1 cellular context compared by ENCODE assay signal in the genomic region with DNA sequence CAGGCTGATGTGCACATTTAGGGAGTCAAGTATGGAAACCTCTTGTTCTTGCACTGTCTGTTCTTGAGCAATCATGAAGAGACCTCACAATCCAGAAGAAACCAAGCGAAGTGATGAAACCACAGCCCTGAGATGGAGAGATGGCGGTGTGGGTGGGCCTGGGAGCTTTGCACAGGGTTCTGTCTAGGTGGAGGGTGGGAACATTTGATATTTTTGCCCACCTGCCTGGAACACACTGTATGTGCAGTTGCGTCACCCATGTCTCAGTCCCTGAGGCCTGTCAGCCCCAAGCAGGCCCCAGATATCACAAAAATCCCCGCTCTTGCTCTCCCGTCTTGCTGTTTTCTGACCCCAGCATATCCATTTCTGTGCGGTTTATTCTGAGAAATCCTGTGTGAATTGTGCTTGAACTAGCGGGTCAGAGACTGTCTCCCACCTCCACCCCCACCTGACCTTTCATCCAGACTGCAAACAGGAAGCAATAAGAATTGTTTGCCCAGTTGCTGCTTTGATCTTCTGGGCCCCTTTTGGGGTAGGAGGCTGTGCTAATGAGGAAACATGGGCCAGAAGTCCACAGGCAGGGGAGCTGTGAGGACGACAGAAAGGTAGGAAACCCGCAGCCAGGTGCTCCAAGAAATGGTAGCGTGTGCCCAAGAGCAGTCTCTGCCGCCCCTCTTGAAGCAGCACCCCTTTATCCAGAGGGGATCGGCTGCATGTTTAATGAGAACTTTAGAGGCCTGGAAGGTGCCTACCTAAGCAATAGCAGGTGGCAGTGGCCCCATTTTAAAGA.
TF ChIP-seq lines count a peak whose summit lies in the region.

No MANE protein-coding gene starts in this region.

TF ChIP-seq in HepG2, 621 proteins besides CTCF, POLR2A, EP300 and RAD21 (continued from another document and continues in another):
- TF ChIP-seq, protein P1, sequence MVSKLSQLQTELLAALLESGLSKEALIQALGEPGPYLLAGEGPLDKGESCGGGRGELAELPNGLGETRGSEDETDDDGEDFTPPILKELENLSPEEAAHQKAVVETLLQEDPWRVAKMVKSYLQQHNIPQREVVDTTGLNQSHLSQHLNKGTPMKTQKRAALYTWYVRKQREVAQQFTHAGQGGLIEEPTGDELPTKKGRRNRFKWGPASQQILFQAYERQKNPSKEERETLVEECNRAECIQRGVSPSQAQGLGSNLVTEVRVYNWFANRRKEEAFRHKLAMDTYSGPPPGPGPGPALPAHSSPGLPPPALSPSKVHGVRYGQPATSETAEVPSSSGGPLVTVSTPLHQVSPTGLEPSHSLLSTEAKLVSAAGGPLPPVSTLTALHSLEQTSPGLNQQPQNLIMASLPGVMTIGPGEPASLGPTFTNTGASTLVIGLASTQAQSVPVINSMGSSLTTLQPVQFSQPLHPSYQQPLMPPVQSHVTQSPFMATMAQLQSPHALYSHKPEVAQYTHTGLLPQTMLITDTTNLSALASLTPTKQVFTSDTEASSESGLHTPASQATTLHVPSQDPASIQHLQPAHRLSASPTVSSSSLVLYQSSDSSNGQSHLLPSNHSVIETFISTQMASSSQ (IDR thresholded peaks at IDR 0.05; ENCODE audit: low read depth): peak; percentile 88
- TF ChIP-seq, protein P1 (CRISPR knock-in tag; IDR thresholded peaks at IDR 0.05; ENCODE audit: borderline replicate concordance): peak; percentile 95
- TF ChIP-seq ZNF546 (CRISPR knock-in tag; conservative IDR thresholded peaks at IDR 0.05) (no peak), ZNF3 (CRISPR knock-in tag; IDR thresholded peaks at IDR 0.05) (peak; percentile 81), ZNF468 (CRISPR knock-in tag; IDR thresholded peaks at IDR 0.05) (no peak), ZNF737 (CRISPR knock-in tag; IDR thresholded peaks at IDR 0.05; ENCODE audit: borderline replicate concordance) (0 out of 2 replicates have a peak, but pooled peaks have one; percentile 45), ZNF567 (CRISPR knock-in tag; IDR thresholded peaks at IDR 0.05; ENCODE audit: borderline replicate concordance) (peak; percentile 100), ESRRA (CRISPR knock-in tag; IDR thresholded peaks at IDR 0.05; ENCODE audit: low read depth) (peak; percentile 96), SIN3A (IDR thresholded peaks at IDR 0.05; ENCODE audit: borderline replicate concordance, low read depth, low read length) (no peak), NFKBIZ (CRISPR knock-in tag; IDR thresholded peaks at IDR 0.05) (peak; percentile 99), ZNF333 (CRISPR knock-in tag; IDR thresholded peaks at IDR 0.05; ENCODE audit: borderline replicate concordance) (peak; percentile 95; the same call in 1 of the 2 replicates), NFE2L1 (CRISPR knock-in tag; IDR thresholded peaks at IDR 0.05; ENCODE audit: borderline replicate concordance) (no peak), ZNF619 (CRISPR knock-in tag; IDR thresholded peaks at IDR 0.05) (peak; percentile 91), ZBTB7A (CRISPR knock-in tag; IDR thresholded peaks at IDR 0.05) (peak; percentile 92; the same call in 1 of the 2 replicates), ZNF335 (CRISPR knock-in tag; IDR thresholded peaks at IDR 0.05) (peak; percentile 94), ZNF17 (CRISPR knock-in tag; IDR thresholded peaks at IDR 0.05) (no peak), MTF2 (CRISPR knock-in tag; IDR thresholded peaks at IDR 0.05; ENCODE audit: borderline replicate concordance) (no peak), U2AF2 (IDR thresholded peaks at IDR 0.05; ENCODE audit: low read depth, low read length) (0 out of 2 replicates have a peak, but pooled peaks have one; percentile 45), SMYD3 (CRISPR knock-in tag; IDR thresholded peaks at IDR 0.05) (peak; percentile 93; the same call in 1 of the 2 replicates), PHF20 (CRISPR knock-in tag; IDR thresholded peaks at IDR 0.05) (no peak), ONECUT2 (CRISPR knock-in tag; IDR thresholded peaks at IDR 0.05) (peak; percentile 77), SNRNP70 (IDR thresholded peaks at IDR 0.05; ENCODE audit: low read depth, low read length) (no peak), ZFP36L1 (CRISPR knock-in tag; IDR thresholded peaks at IDR 0.05) (peak; percentile 94), KLF16 (CRISPR knock-in tag; IDR thresholded peaks at IDR 0.05) (peak in 1 of 2 experiments; percentile 99; a peak in 2 of 4 replicates), NFE2 (CRISPR knock-in tag; IDR thresholded peaks at IDR 0.05) (no peak), SP140L (CRISPR knock-in tag; IDR thresholded peaks at IDR 0.05; ENCODE audit: borderline replicate concordance) (no peak), ATRX (CRISPR knock-in tag; IDR thresholded peaks at IDR 0.05; ENCODE audit: borderline replicate concordance) (no peak), TBX2 (CRISPR knock-in tag; IDR thresholded peaks at IDR 0.05; ENCODE audit: borderline replicate concordance) (peak; percentile 100)
- TF ChIP-seq, protein P2, sequence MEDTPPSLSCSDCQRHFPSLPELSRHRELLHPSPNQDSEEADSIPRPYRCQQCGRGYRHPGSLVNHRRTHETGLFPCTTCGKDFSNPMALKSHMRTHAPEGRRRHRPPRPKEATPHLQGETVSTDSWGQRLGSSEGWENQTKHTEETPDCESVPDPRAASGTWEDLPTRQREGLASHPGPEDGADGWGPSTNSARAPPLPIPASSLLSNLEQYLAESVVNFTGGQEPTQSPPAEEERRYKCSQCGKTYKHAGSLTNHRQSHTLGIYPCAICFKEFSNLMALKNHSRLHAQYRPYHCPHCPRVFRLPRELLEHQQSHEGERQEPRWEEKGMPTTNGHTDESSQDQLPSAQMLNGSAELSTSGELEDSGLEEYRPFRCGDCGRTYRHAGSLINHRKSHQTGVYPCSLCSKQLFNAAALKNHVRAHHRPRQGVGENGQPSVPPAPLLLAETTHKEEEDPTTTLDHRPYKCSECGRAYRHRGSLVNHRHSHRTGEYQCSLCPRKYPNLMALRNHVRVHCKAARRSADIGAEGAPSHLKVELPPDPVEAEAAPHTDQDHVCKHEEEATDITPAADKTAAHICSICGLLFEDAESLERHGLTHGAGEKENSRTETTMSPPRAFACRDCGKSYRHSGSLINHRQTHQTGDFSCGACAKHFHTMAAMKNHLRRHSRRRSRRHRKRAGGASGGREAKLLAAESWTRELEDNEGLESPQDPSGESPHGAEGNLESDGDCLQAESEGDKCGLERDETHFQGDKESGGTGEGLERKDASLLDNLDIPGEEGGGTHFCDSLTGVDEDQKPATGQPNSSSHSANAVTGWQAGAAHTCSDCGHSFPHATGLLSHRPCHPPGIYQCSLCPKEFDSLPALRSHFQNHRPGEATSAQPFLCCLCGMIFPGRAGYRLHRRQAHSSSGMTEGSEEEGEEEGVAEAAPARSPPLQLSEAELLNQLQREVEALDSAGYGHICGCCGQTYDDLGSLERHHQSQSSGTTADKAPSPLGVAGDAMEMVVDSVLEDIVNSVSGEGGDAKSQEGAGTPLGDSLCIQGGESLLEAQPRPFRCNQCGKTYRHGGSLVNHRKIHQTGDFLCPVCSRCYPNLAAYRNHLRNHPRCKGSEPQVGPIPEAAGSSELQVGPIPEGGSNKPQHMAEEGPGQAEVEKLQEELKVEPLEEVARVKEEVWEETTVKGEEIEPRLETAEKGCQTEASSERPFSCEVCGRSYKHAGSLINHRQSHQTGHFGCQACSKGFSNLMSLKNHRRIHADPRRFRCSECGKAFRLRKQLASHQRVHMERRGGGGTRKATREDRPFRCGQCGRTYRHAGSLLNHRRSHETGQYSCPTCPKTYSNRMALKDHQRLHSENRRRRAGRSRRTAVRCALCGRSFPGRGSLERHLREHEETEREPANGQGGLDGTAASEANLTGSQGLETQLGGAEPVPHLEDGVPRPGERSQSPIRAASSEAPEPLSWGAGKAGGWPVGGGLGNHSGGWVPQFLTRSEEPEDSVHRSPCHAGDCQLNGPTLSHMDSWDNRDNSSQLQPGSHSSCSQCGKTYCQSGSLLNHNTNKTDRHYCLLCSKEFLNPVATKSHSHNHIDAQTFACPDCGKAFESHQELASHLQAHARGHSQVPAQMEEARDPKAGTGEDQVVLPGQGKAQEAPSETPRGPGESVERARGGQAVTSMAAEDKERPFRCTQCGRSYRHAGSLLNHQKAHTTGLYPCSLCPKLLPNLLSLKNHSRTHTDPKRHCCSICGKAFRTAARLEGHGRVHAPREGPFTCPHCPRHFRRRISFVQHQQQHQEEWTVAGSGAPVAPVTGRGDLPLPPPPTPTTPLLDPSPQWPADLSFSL (CRISPR knock-in tag; IDR thresholded peaks at IDR 0.05): peak; percentile 88; the same call in 1 of the 2 replicates
- TF ChIP-seq, protein P3, sequence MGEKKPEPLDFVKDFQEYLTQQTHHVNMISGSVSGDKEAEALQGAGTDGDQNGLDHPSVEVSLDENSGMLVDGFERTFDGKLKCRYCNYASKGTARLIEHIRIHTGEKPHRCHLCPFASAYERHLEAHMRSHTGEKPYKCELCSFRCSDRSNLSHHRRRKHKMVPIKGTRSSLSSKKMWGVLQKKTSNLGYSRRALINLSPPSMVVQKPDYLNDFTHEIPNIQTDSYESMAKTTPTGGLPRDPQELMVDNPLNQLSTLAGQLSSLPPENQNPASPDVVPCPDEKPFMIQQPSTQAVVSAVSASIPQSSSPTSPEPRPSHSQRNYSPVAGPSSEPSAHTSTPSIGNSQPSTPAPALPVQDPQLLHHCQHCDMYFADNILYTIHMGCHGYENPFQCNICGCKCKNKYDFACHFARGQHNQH (CRISPR knock-in tag; IDR thresholded peaks at IDR 0.05): peak; percentile 100
- TF ChIP-seq, protein P4, sequence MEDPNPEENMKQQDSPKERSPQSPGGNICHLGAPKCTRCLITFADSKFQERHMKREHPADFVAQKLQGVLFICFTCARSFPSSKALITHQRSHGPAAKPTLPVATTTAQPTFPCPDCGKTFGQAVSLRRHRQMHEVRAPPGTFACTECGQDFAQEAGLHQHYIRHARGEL (CRISPR knock-in tag; IDR thresholded peaks at IDR 0.05): 0 out of 2 replicates have a peak, but pooled peaks have one; percentile 80
- TF ChIP-seq, protein P5, sequence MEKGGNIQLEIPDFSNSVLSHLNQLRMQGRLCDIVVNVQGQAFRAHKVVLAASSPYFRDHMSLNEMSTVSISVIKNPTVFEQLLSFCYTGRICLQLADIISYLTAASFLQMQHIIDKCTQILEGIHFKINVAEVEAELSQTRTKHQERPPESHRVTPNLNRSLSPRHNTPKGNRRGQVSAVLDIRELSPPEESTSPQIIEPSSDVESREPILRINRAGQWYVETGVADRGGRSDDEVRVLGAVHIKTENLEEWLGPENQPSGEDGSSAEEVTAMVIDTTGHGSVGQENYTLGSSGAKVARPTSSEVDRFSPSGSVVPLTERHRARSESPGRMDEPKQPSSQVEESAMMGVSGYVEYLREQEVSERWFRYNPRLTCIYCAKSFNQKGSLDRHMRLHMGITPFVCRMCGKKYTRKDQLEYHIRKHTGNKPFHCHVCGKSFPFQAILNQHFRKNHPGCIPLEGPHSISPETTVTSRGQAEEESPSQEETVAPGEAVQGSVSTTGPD (CRISPR knock-in tag; IDR thresholded peaks at IDR 0.05): peak; percentile 72
- TF ChIP-seq, protein P6, sequence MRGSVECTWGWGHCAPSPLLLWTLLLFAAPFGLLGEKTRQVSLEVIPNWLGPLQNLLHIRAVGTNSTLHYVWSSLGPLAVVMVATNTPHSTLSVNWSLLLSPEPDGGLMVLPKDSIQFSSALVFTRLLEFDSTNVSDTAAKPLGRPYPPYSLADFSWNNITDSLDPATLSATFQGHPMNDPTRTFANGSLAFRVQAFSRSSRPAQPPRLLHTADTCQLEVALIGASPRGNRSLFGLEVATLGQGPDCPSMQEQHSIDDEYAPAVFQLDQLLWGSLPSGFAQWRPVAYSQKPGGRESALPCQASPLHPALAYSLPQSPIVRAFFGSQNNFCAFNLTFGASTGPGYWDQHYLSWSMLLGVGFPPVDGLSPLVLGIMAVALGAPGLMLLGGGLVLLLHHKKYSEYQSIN (CRISPR knock-in tag; IDR thresholded peaks at IDR 0.05; ENCODE audit: borderline replicate concordance): no peak
- TF ChIP-seq, protein P7, sequence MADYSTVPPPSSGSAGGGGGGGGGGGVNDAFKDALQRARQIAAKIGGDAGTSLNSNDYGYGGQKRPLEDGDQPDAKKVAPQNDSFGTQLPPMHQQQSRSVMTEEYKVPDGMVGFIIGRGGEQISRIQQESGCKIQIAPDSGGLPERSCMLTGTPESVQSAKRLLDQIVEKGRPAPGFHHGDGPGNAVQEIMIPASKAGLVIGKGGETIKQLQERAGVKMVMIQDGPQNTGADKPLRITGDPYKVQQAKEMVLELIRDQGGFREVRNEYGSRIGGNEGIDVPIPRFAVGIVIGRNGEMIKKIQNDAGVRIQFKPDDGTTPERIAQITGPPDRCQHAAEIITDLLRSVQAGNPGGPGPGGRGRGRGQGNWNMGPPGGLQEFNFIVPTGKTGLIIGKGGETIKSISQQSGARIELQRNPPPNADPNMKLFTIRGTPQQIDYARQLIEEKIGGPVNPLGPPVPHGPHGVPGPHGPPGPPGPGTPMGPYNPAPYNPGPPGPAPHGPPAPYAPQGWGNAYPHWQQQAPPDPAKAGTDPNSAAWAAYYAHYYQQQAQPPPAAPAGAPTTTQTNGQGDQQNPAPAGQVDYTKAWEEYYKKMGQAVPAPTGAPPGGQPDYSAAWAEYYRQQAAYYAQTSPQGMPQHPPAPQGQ (CRISPR knock-in tag; IDR thresholded peaks at IDR 0.05; ENCODE audit: borderline replicate concordance): peak; percentile 78; the same call in 1 of the 2 replicates
- TF ChIP-seq, protein P8, sequence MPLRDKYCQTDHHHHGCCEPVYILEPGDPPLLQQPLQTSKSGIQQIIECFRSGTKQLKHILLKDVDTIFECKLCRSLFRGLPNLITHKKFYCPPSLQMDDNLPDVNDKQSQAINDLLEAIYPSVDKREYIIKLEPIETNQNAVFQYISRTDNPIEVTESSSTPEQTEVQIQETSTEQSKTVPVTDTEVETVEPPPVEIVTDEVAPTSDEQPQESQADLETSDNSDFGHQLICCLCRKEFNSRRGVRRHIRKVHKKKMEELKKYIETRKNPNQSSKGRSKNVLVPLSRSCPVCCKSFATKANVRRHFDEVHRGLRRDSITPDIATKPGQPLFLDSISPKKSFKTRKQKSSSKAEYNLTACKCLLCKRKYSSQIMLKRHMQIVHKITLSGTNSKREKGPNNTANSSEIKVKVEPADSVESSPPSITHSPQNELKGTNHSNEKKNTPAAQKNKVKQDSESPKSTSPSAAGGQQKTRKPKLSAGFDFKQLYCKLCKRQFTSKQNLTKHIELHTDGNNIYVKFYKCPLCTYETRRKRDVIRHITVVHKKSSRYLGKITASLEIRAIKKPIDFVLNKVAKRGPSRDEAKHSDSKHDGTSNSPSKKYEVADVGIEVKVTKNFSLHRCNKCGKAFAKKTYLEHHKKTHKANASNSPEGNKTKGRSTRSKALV (CRISPR knock-in tag; IDR thresholded peaks at IDR 0.05): peak; percentile 97
- TF ChIP-seq, protein P9, sequence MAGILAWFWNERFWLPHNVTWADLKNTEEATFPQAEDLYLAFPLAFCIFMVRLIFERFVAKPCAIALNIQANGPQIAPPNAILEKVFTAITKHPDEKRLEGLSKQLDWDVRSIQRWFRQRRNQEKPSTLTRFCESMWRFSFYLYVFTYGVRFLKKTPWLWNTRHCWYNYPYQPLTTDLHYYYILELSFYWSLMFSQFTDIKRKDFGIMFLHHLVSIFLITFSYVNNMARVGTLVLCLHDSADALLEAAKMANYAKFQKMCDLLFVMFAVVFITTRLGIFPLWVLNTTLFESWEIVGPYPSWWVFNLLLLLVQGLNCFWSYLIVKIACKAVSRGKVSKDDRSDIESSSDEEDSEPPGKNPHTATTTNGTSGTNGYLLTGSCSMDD (CRISPR knock-in tag; IDR thresholded peaks at IDR 0.05): no peak
